Comparison of ENCODE assay signal across 18 cellular contexts in genomic region chr22:23904855-23905254, GRCh38. TPM values are rescaled to one million over a fixed set of nuclear protein-coding genes. Genes with fewer than 3 reads are reported as not detected.
A peak's percentile ranks its signal among the peaks of the same experiment; 100 is the strongest.
DNase-seq lines count a peak whose midpoint lies in the region; ATAC-seq and TF ChIP-seq lines count a peak whose summit lies in the region.
"Had no signal": no experiment of that assay in that cellular context is flagged by ENCODE, and none has a peak within 500 bp of the region (broad histone marks: within the 10 kb centered on the region; RNA-seq: fewer than 3 reads in every experiment).

No MANE protein-coding gene starts in this region.

- H3K4me1 Mint-ChIP-seq in stimulated activated effector memory CD8-positive, alpha-beta T cell treated with anti-CD3 and anti-CD28 coated beads, Interleukin-12 subunit alpha, Interleukin-12 subunit beta, amount 100 ng/mL, for 72 hours = peaks cover 8% of the 10 kb centered on the region
- H3K4me1 Mint-ChIP-seq: CD8-positive, alpha-beta memory T cell had no signal

- H3K36me3 ChIP-seq in right lobe of liver (no peaks in the 10 kb centered on the region), Peyer's patch (no peaks in the 10 kb centered on the region)
- H3K36me3 ChIP-seq: ascending aorta had no signal

- H3K27ac Mint-ChIP-seq in stimulated activated effector memory CD8-positive, alpha-beta T cell treated with anti-CD3 and anti-CD28 coated beads, Interleukin-12 subunit alpha, Interleukin-12 subunit beta, amount 100 ng/mL, for 72 hours = peak overlapping the region; percentile 38
- H3K27ac Mint-ChIP-seq: CD8-positive, alpha-beta memory T cell; stimulated activated naive B cell treated with anti-CD40 and anti-IgM and Interleukin-4, amounts not matched to agents 10 μg/mL and 1 μg/mL and 100 μg/mL, for 72 hours; T-helper 2 cell treated with Interferon-gamma antibody and Interleukin-4, amounts not matched to agents 5 μg/mL and 100 μg/mL, for 36 hours had no signal

- no peaks in the 10 kb centered on the region for H3K36me3 Mint-ChIP-seq in stimulated activated effector memory CD8-positive, alpha-beta T cell treated with anti-CD3 and anti-CD28 coated beads, Interleukin-12 subunit alpha, Interleukin-12 subunit beta, amount 100 ng/mL, for 72 hours

- no peaks in the 10 kb centered on the region for H3K9me3 ChIP-seq in right lobe of liver
- H3K9me3 ChIP-seq in Peyer's patch = no peaks in the 10 kb centered on the region
- H3K9me3 ChIP-seq: ascending aorta had no signal

- H3K27me3 ChIP-seq in right lobe of liver (no peaks in the 10 kb centered on the region), Peyer's patch (no peaks in the 10 kb centered on the region)
- H3K27me3 ChIP-seq: ascending aorta had no signal

- TF ChIP-seq POLR2A in right lobe of liver (IDR thresholded peaks at IDR 0.05) = no peak
- no peak for TF ChIP-seq POLR2A in Peyer's patch (IDR thresholded peaks at IDR 0.05)

- H3K4me3 Mint-ChIP-seq in stimulated activated effector memory CD8-positive, alpha-beta T cell treated with anti-CD3 and anti-CD28 coated beads, Interleukin-12 subunit alpha, Interleukin-12 subunit beta, amount 100 ng/mL, for 72 hours = no peak overlapping the region
- H3K4me3 Mint-ChIP-seq: activated T-cell treated with anti-CD3 and anti-CD28 coated beads, Interleukin-2, amount 50 U/mL, for 4 hours; stimulated activated naive B cell treated with anti-CD40 and anti-IgM and Interleukin-4, amounts not matched to agents 10 μg/mL and 1 μg/mL and 100 μg/mL, for 72 hours; T-helper 2 cell treated with Interferon-gamma antibody and Interleukin-4, amounts not matched to agents 5 μg/mL and 100 μg/mL, for 36 hours had no signal

- WGBS in right lobe of liver (ENCODE audit: insufficient coverage, low coverage, low lambda C conversion rate, missing lambda C conversion rate) = 59% methylated on average over 2 of the region's 2 CpGs

- ATAC-seq in right lobe of liver (peak; percentile 34 to 61 (median 44)), GM19397 (IDR thresholded peaks at IDR 0.05; ENCODE audit: unreplicated experiment) (no peak)
- peak; percentile 27 for ATAC-seq in stimulated activated effector memory CD8-positive, alpha-beta T cell treated with anti-CD3 and anti-CD28 coated beads, Interleukin-12 subunit alpha, Interleukin-12 subunit beta, amount 100 ng/mL, for 72 hours
- ATAC-seq: activated T-cell treated with anti-CD3 and anti-CD28 coated beads, Interleukin-2, amount 50 U/mL, for 4 hours; K562; stimulated activated naive B cell treated with anti-CD40 and anti-IgM and Interleukin-4, amounts not matched to agents 10 μg/mL and 1 μg/mL and 100 μg/mL, for 72 hours had no signal

- H3K4me1 ChIP-seq in right lobe of liver = peaks cover 0 to 7% (median 2%) of the 10 kb centered on the region in 4 donors
- peaks cover 0 to 14% (median 0%) of the 10 kb centered on the region in 4 donors for H3K4me1 ChIP-seq in Peyer's patch
- H3K4me1 ChIP-seq: ascending aorta had no signal

- peak overlapping the region; percentile 16 for H3K27ac ChIP-seq in cingulate gyrus (ENCODE audit: low read depth, low read length)
- no peak overlapping the region for H3K27ac ChIP-seq in right lobe of liver
- peak overlapping the region in 1 of 4 donors; percentile 0 for H3K27ac ChIP-seq in Peyer's patch
- H3K27ac ChIP-seq: ascending aorta had no signal

- DNase-seq in NAMALWA (ENCODE audit: low spot score) (peak; percentile 56), right lobe of liver (peak in 1 of 3 donors; percentile 60), T-helper 9 cell (no peak), Peyer's patch (no peak)
- no peak for DNase-seq in stimulated activated effector memory CD8-positive, alpha-beta T cell treated with anti-CD3 and anti-CD28 coated beads, Interleukin-12 subunit alpha, Interleukin-12 subunit beta, amount 100 ng/mL, for 72 hours (ENCODE audit: low spot score in 2 of 2)
- DNase-seq in effector CD8-positive, alpha-beta T cell (lab: John Stamatoyannopoulos, UW) = no peak
- DNase-seq: activated CD4-positive, alpha-beta T cell treated with anti-CD3 and anti-CD28 coated beads, Interleukin-2, amount 50 U/mL, for 1 hour; activated T-cell treated with anti-CD3 and anti-CD28 coated beads, Interleukin-2, amount 50 U/mL, for 4 hours; CD8-positive, alpha-beta memory T cell; NCI-H524 treated with DMSO at 0.1 percent for 48 hours; stimulated activated CD4-positive, alpha-beta T cell treated with anti-CD3 and anti-CD28 coated beads, Interleukin-4, amount 100 ng/mL, for 24 hours; stimulated activated naive B cell treated with anti-CD40 and anti-IgM and Interleukin-4, amounts not matched to agents 10 μg/mL and 1 μg/mL and 100 μg/mL, for 72 hours had no signal

- H3K4me3 ChIP-seq in right lobe of liver (no peak overlapping the region), Peyer's patch (no peak overlapping the region)
- H3K4me3 ChIP-seq: ascending aorta, K562 had no signal

- H3K9me3 Mint-ChIP-seq in stimulated activated effector memory CD8-positive, alpha-beta T cell treated with anti-CD3 and anti-CD28 coated beads, Interleukin-12 subunit alpha, Interleukin-12 subunit beta, amount 100 ng/mL, for 72 hours = no peaks in the 10 kb centered on the region
- H3K9me3 Mint-ChIP-seq: activated T-cell treated with anti-CD3 and anti-CD28 coated beads, Interleukin-2, amount 50 U/mL, for 4 hours; CD8-positive, alpha-beta memory T cell had no signal

- TF ChIP-seq CTCF in right lobe of liver (IDR thresholded peaks at IDR 0.05) (no peak), Peyer's patch (IDR thresholded peaks at IDR 0.05) (no peak)

- intact Hi-C loops in right lobe of liver (cut with DNase I) = no loop called here

RNA-seq across cellular contexts. Expression of gene MIF, which starts 10.7 kb away (rescaled TPM):
- 100 to 1,000 TPM in 5 of 6 experiments, 10 to 100 TPM in 1; 79.4 to 561 (median 307) TPM for total RNA-seq in right lobe of liver
- 100 to 1,000 TPM in 3 of 4 donors, 10 to 100 TPM in 1; 97.9 to 206 (median 151) TPM for total RNA-seq in Peyer's patch

RNA-seq across cellular contexts. Expression of gene SLC2A11, which starts 47.2 kb away (rescaled TPM):
- total RNA-seq in right lobe of liver (1 to 10 TPM; 2.9 to 7.1 (median 5.0) TPM), Peyer's patch (10 to 100 TPM in 3 of 4 donors, 1 to 10 TPM in 1; 8.3 to 16.0 (median 14.8) TPM)
- total RNA-seq: ascending aorta had no signal

RNA-seq across cellular contexts. Expression of gene GSTT2B, which starts 56.1 kb away (rescaled TPM):
- total RNA-seq in right lobe of liver = 10 to 100 TPM in 2 of 6 experiments, 1 to 10 TPM in 2, under 1 TPM in 1, not detected in 1; 0.50 to 23.7 (median 3.4) TPM
- 1 to 10 TPM in 2 of 4 donors, not detected in 2; 1.2 to 3.3 TPM for total RNA-seq in Peyer's patch
- total RNA-seq: activated T-cell treated with anti-CD3 and anti-CD28 coated beads, Interleukin-2, amount 50 U/mL, for 4 hours; ascending aorta; CD8-positive, alpha-beta memory T cell; K562; mononuclear cell had no signal
